ENCODE assay signal across 8 cellular contexts in the genomic region with DNA sequence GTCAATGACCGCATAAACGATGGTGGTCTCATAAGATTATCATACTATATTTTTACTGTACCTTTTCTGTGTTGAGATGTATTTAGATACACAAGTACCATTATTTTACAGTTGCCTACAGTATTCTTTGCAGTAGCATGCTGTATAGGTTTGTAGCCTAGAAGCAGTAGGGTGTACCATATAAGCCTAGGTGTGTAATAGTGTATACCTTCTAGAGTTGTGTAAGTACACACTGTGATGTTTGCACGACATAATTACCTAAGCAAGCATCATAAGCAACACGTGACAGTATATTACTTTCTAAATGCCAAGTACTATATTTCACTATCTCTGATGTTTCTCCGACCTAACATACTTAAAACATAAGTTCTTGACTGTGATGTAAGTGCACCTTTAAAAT. TPM values are rescaled to one million over a fixed set of nuclear protein-coding genes. Genes with fewer than 3 reads are reported as not detected.
DNase-seq lines count a peak whose midpoint lies in the region; ATAC-seq and TF ChIP-seq lines count a peak whose summit lies in the region.

No MANE protein-coding gene starts in this region.

- intact Hi-C loops in testis (cut with DNase I; ENCODE audit: low total_unique reads), result no loop called here

- peaks cover 47% of the 10 kb centered on the region for H3K79me2 ChIP-seq in hepatocyte

- no peak for TF ChIP-seq POLR2A in testis (IDR thresholded peaks at IDR 0.05)

- H3K9me3 Mint-ChIP-seq in activated naive CD8-positive, alpha-beta T cell treated with anti-CD3 and anti-CD28 coated beads, Interleukin-2, amount 10 ng/mL, durations not matched to agents 7 days and 5 days, result no peaks in the 10 kb centered on the region

- peak overlapping the region; percentile 90 for H3K4me3 Mint-ChIP-seq in activated naive CD8-positive, alpha-beta T cell treated with anti-CD3 and anti-CD28 coated beads, Interleukin-2, amount 10 ng/mL, durations not matched to agents 7 days and 5 days

- no peaks in the 10 kb centered on the region for H3K27me3 Mint-ChIP-seq in activated naive CD8-positive, alpha-beta T cell treated with anti-CD3 and anti-CD28 coated beads, Interleukin-2, amount 10 ng/mL, durations not matched to agents 7 days and 5 days

- H3K4me1 ChIP-seq in hepatocyte (ENCODE audit: insufficient read depth) (no peaks in the 10 kb centered on the region), skeletal muscle tissue (ENCODE audit: control insufficient read depth in 3 of 3, insufficient read depth in 3 of 3, low read length in 3 of 3) (peaks cover 0 to 3% (median 0%) of the 10 kb centered on the region in 3 donors), testis (no peaks in the 10 kb centered on the region)

- no peak overlapping the region for H3K27ac ChIP-seq in hepatocyte
- H3K27ac ChIP-seq in skeletal muscle tissue (ENCODE audit: low read depth, low read length), result peak overlapping the region; percentile 6
- peak overlapping the region in 1 of 2 donors; percentile 25 for H3K27ac ChIP-seq in testis

- H3K9ac ChIP-seq in skeletal muscle tissue (ENCODE audit: low read depth in 1 of 3, low read length in 3 of 3), result peak overlapping the region in 2 of 3 donors; percentile 1 to 8

- no peak for ATAC-seq in activated naive CD8-positive, alpha-beta T cell treated with anti-CD3 and anti-CD28 coated beads, Interleukin-2, amount 10 ng/mL, durations not matched to agents 7 days and 5 days (ENCODE audit: low read depth)
- ATAC-seq in GM21825 (IDR thresholded peaks at IDR 0.05; ENCODE audit: unreplicated experiment) (no peak), GM21619 (IDR thresholded peaks at IDR 0.05; ENCODE audit: unreplicated experiment) (no peak)

- POLR2A ChIA-PET in activated naive CD8-positive, alpha-beta T cell treated with anti-CD3 and anti-CD28 coated beads, Interleukin-2, amount 10 ng/mL, durations not matched to agents 7 days and 5 days (lab: Charles Lee), result no interaction called here

- H3K9me3 ChIP-seq in hepatocyte (ENCODE audit: low read depth), result no peaks in the 10 kb centered on the region
- no peaks in the 10 kb centered on the region for H3K9me3 ChIP-seq in skeletal muscle tissue (ENCODE audit: control insufficient read depth in 3 of 3, low read length in 3 of 3)
- H3K9me3 ChIP-seq in testis, result no peaks in the 10 kb centered on the region

- no peak for TF ChIP-seq CTCF in hepatocyte (IDR thresholded peaks at IDR 0.05; ENCODE audit: poor library complexity)
- no peak for TF ChIP-seq CTCF in testis (IDR thresholded peaks at IDR 0.05)

- H3K4me3 ChIP-seq in hepatocyte (no peak overlapping the region), skeletal muscle tissue (ENCODE audit: low read length in 3 of 3) (peak overlapping the region in 2 of 3 donors; percentile 9 to 75), testis (peak overlapping the region in 1 of 2 donors; percentile 4)

- peaks cover 49% of the 10 kb centered on the region for H3K36me3 Mint-ChIP-seq in activated naive CD8-positive, alpha-beta T cell treated with anti-CD3 and anti-CD28 coated beads, Interleukin-2, amount 10 ng/mL, durations not matched to agents 7 days and 5 days

- H2AFZ ChIP-seq in hepatocyte, result no peak overlapping the region

- peak overlapping the region; percentile 75 for H3K27ac Mint-ChIP-seq in activated naive CD8-positive, alpha-beta T cell treated with anti-CD3 and anti-CD28 coated beads, Interleukin-2, amount 10 ng/mL, durations not matched to agents 7 days and 5 days

- DNase-seq in H4 (ENCODE audit: low spot score), result peak; percentile 6
- no peak for DNase-seq in activated naive CD8-positive, alpha-beta T cell treated with anti-CD3 and anti-CD28 coated beads, Interleukin-2, amount 10 ng/mL, durations not matched to agents 7 days and 5 days
- no peak for DNase-seq in hepatocyte (ENCODE audit: low spot score)
- DNase-seq in testis, result no peak
- no peak for DNase-seq in NCI-H82 (lab: John Stamatoyannopoulos, UW)

- no peaks in the 10 kb centered on the region for H3K27me3 ChIP-seq in hepatocyte
- H3K27me3 ChIP-seq in skeletal muscle tissue (ENCODE audit: control insufficient read depth in 3 of 3, insufficient read depth in 3 of 3, low read length in 3 of 3), result no peaks in the 10 kb centered on the region
- no peaks in the 10 kb centered on the region for H3K27me3 ChIP-seq in testis

- WGBS in hepatocyte (ENCODE audit: low lambda C conversion rate, missing lambda C conversion rate), result 69% methylated on average over 5 of the region's 5 CpGs
- 75 to 83% methylated on average over 5 of the region's 5 CpGs for WGBS in testis, 2 donors

- no peaks in the 10 kb centered on the region for H3K9me2 ChIP-seq in hepatocyte (replicated peaks; ENCODE audit: insufficient read depth)

- peak overlapping the region; percentile 78 for H3K4me2 ChIP-seq in hepatocyte

- H3K36me3 ChIP-seq in hepatocyte (replicated peaks; ENCODE audit: insufficient read depth, low read depth) (no peaks in the 10 kb centered on the region), skeletal muscle tissue (ENCODE audit: control insufficient read depth in 3 of 3, insufficient read depth in 3 of 3, low read length in 3 of 3) (peaks cover 0 to 4% (median 0%) of the 10 kb centered on the region in 3 donors), testis (ENCODE audit: low read depth, missing control alignments) (no peaks in the 10 kb centered on the region)

- H3K4me1 Mint-ChIP-seq in activated naive CD8-positive, alpha-beta T cell treated with anti-CD3 and anti-CD28 coated beads, Interleukin-2, amount 10 ng/mL, durations not matched to agents 7 days and 5 days, result peaks cover 35% of the 10 kb centered on the region

- H4K20me1 ChIP-seq in hepatocyte (ENCODE audit: insufficient read depth, poor library complexity, severe bottlenecking), result no peaks in the 10 kb centered on the region

RNA-seq across cellular contexts. Expression of gene LPAR6, which starts 2.7 kb away (rescaled TPM):
- 3.7 and 8.9 TPM in 2 replicates for total RNA-seq in H4 (2014; rRNA removed; shearing (Covaris generic))
- 10 to 100 TPM; 48.1 to 55.4 TPM for total RNA-seq in activated naive CD8-positive, alpha-beta T cell treated with anti-CD3 and anti-CD28 coated beads, Interleukin-2, amount 10 ng/mL, durations not matched to agents 7 days and 5 days
- 22.8 and 25.4 TPM in 2 replicates for total RNA-seq in hepatocyte
- polyA plus RNA-seq in hepatocyte, result 7.2 and 8.2 TPM in 2 replicates
- 22.4 TPM for total RNA-seq in skeletal muscle tissue
- 10 to 100 TPM; 10.3 to 20.6 TPM for total RNA-seq in testis
- polyA plus RNA-seq in testis (ENCODE audit: insufficient read depth, low read depth, low replicate concordance), result 34.9 TPM
